In the genomic region with DNA sequence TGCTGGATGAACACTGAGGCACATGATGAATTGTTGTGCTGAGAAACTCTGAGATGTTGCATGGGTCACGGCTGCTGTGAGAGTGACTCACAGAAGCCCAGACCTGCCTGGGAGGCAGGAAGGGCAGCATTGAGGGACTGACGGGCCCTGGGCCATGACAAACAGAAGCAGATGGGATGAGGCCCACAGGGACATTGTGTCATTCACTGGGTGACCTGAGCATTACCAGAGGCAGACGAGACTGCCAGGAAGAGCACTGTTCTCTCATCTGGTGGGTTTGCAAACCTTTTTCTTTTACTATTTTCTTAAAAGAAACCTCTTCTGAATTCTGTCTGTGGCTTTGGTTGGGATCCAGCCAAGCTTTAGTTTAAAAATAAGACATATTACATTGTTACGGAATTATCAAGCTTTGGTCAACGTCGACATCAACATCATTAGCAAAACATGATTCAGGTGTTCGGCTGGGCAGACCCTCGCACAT, we compare ENCODE assay signal across 9 cellular contexts.
DNase-seq lines count a peak whose midpoint lies in the region; ATAC-seq and TF ChIP-seq lines count a peak whose summit lies in the region.
"Had no signal": no experiment of that assay in that cellular context is flagged by ENCODE, and none has a peak within 500 bp of the region (broad histone marks: within the 10 kb centered on the region; RNA-seq: fewer than 3 reads in every experiment).

No MANE protein-coding gene starts in this region.

- H3K18ac ChIP-seq in neuronal stem cell (ENCODE audit: low read length): no peak overlapping the region

- TF ChIP-seq POLR2A in uterus (IDR thresholded peaks at IDR 0.05) (no peak), lower leg skin (IDR thresholded peaks at IDR 0.05) (no peak)

- H3K9ac ChIP-seq in fibroblast of lung (ENCODE audit: insufficient read depth, low read length): no peak overlapping the region
- no peak overlapping the region for H3K9ac ChIP-seq in neuronal stem cell (ENCODE audit: low read depth, low read length, poor library complexity)

- H4K8ac ChIP-seq in neuronal stem cell (ENCODE audit: low read depth, low read length): no peak overlapping the region

- no peaks in the 10 kb centered on the region for H3K79me2 ChIP-seq in fibroblast of lung (ENCODE audit: control insufficient read depth, insufficient read depth, low read length)

- no peak overlapping the region for H3K4ac ChIP-seq in neuronal stem cell (ENCODE audit: low read length)

- H2AFZ ChIP-seq in fibroblast of lung (ENCODE audit: low read length): no peak overlapping the region
- H2AFZ ChIP-seq in neuronal stem cell (ENCODE audit: low read length): peak overlapping the region; percentile 1

- no peak overlapping the region for H2BK120ac ChIP-seq in neuronal stem cell (ENCODE audit: low read depth, low read length)

- H3K4me2 ChIP-seq in fibroblast of lung (ENCODE audit: extremely low read depth, insufficient read depth, low read length) (peak overlapping the region; percentile 23), neuronal stem cell (ENCODE audit: insufficient read depth, low read length, poor library complexity, severe bottlenecking) (no peak overlapping the region)

- ATAC-seq in HG03196 (IDR thresholded peaks at IDR 0.05; ENCODE audit: unreplicated experiment) (no peak), GM19324 (IDR thresholded peaks at IDR 0.05; ENCODE audit: low FRiP score, unreplicated experiment) (no peak)

- H2BK15ac ChIP-seq in neuronal stem cell (ENCODE audit: low read length): no peak overlapping the region

- H3K79me1 ChIP-seq in neuronal stem cell (ENCODE audit: low read depth, low read length): no peaks in the 10 kb centered on the region

- H3K9me3 ChIP-seq in fibroblast of lung (ENCODE audit: control insufficient read depth, insufficient read depth, low read depth, low read length): no peaks in the 10 kb centered on the region
- no peaks in the 10 kb centered on the region for H3K9me3 ChIP-seq in neuronal stem cell (replicated peaks in 1 of 2; ENCODE audit: control insufficient read depth in 2 of 2, insufficient read depth in 1 of 2, low read depth in 1 of 2, low read length in 2 of 2)
- no peaks in the 10 kb centered on the region for H3K9me3 ChIP-seq in uterus

- H3K4me1 ChIP-seq in fibroblast of lung (ENCODE audit: control insufficient read depth, extremely low read depth, insufficient read depth, low read length) (peaks cover 7% of the 10 kb centered on the region), neuronal stem cell (ENCODE audit: control insufficient read depth in 2 of 2, insufficient read depth in 1 of 2, low read depth in 1 of 2, low read length in 2 of 2) (peaks cover 0 to 7% of the 10 kb centered on the region in 2 donors), uterus (no peaks in the 10 kb centered on the region)

- DNase-seq in Daoy (ENCODE audit: low read depth) (peak; percentile 98), fibroblast of lung (ENCODE audit: low read depth in 2 of 2) (peak; percentile 82 to 99), neuronal stem cell (ENCODE audit: low spot score) (no peak), uterus (no peak), lower leg skin (ENCODE audit: low spot score in 2 of 2) (no peak)
- DNase-seq: activated T-cell treated with anti-CD3 and anti-CD28 coated beads, Interleukin-2, amount 50 U/mL, for 1 hour had no signal

- no peak overlapping the region for H3K27ac ChIP-seq in fibroblast of lung (ENCODE audit: insufficient read depth, low read length)
- H3K27ac ChIP-seq in neuronal stem cell (replicated peaks; ENCODE audit: low read length): no peak overlapping the region
- H3K27ac ChIP-seq in uterus: no peak overlapping the region

- no peaks in the 10 kb centered on the region for H3K36me3 ChIP-seq in fibroblast of lung (ENCODE audit: control insufficient read depth, insufficient read depth, low read length)
- no peaks in the 10 kb centered on the region for H3K36me3 ChIP-seq in neuronal stem cell (replicated peaks in 1 of 2; ENCODE audit: control insufficient read depth in 2 of 2, insufficient read depth in 2 of 2, low read length in 2 of 2)
- H3K36me3 ChIP-seq in uterus: no peaks in the 10 kb centered on the region

- no peak overlapping the region for H2AK5ac ChIP-seq in neuronal stem cell (ENCODE audit: low read depth, low read length)

- H2BK5ac ChIP-seq in neuronal stem cell (ENCODE audit: low read length): no peak overlapping the region

- no peak overlapping the region for H3K14ac ChIP-seq in neuronal stem cell (ENCODE audit: low read length)

- no peak overlapping the region for H2BK12ac ChIP-seq in neuronal stem cell (ENCODE audit: low read length)

- H3K23ac ChIP-seq in neuronal stem cell (ENCODE audit: low read depth, low read length, poor library complexity): no peak overlapping the region

- H3K4me3 ChIP-seq in fibroblast of lung (replicated peaks in 1 of 4; ENCODE audit: control extremely low read depth in 1 of 4, insufficient read depth in 1 of 4, low read depth in 3 of 4, low read length in 4 of 4) (no peak overlapping the region), neuronal stem cell (ENCODE audit: low read length in 2 of 2) (no peak overlapping the region), uterus (no peak overlapping the region), lower leg skin (ENCODE audit: low read depth, poor library complexity, severe bottlenecking) (no peak overlapping the region)

- peaks cover 7% of the 10 kb centered on the region for H3K27me3 ChIP-seq in fibroblast of lung (ENCODE audit: control insufficient read depth, insufficient read depth, low read length)
- peaks cover 0 to 25% (median 0%) of the 10 kb centered on the region in 3 experiments for H3K27me3 ChIP-seq in neuronal stem cell (ENCODE audit: control insufficient read depth in 3 of 3, insufficient read depth in 3 of 3, low read depth in 1 of 3, low read length in 3 of 3)
- no peaks in the 10 kb centered on the region for H3K27me3 ChIP-seq in uterus

- WGBS in neuronal stem cell (ENCODE audit: extremely low coverage in 2 of 2, insufficient read length in 2 of 2, insufficient replicate concordance in 1 of 2), 2 donors: no CpG with 5 or more reads among the region's 8 CpGs
- 54 to 68% methylated on average over 8 of the region's 8 CpGs for WGBS in lower leg skin, 2 donors

- intact Hi-C loops in uterus (cut with DNase I; ENCODE audit: low total_unique reads) (no loop called here), lower leg skin (cut with DNase I; ENCODE audit: low total_unique reads) (no loop called here)

- no peak for TF ChIP-seq CTCF in fibroblast of lung (conservative IDR thresholded peaks at IDR 0.05 in 1 of 2, IDR thresholded peaks at IDR 0.05 in 1 of 2; ENCODE audit: low read depth in 1 of 2, low read length in 2 of 2)
- no peak for TF ChIP-seq CTCF in uterus (IDR thresholded peaks at IDR 0.05)
- TF ChIP-seq CTCF in lower leg skin (IDR thresholded peaks at IDR 0.05): no peak

- H4K91ac ChIP-seq in neuronal stem cell (ENCODE audit: low read depth, low read length, poor library complexity): no peak overlapping the region

- no peaks in the 10 kb centered on the region for H4K20me1 ChIP-seq in fibroblast of lung (ENCODE audit: control insufficient read depth, extremely low read depth, insufficient read depth, low read length)

TF ChIP-seq in PFSK-1, 5 proteins besides CTCF, POLR2A, EP300 and RAD21:
- no peak; the same call in 1 of the 2 replicates for TF ChIP-seq SIN3A (IDR thresholded peaks at IDR 0.05; ENCODE audit: borderline replicate concordance, insufficient read depth, low read length)
- no peak for TF ChIP-seq POLR2AphosphoS5 (IDR thresholded peaks at IDR 0.05; ENCODE audit: low read depth, low read length)
- TF ChIP-seq, protein P1, sequence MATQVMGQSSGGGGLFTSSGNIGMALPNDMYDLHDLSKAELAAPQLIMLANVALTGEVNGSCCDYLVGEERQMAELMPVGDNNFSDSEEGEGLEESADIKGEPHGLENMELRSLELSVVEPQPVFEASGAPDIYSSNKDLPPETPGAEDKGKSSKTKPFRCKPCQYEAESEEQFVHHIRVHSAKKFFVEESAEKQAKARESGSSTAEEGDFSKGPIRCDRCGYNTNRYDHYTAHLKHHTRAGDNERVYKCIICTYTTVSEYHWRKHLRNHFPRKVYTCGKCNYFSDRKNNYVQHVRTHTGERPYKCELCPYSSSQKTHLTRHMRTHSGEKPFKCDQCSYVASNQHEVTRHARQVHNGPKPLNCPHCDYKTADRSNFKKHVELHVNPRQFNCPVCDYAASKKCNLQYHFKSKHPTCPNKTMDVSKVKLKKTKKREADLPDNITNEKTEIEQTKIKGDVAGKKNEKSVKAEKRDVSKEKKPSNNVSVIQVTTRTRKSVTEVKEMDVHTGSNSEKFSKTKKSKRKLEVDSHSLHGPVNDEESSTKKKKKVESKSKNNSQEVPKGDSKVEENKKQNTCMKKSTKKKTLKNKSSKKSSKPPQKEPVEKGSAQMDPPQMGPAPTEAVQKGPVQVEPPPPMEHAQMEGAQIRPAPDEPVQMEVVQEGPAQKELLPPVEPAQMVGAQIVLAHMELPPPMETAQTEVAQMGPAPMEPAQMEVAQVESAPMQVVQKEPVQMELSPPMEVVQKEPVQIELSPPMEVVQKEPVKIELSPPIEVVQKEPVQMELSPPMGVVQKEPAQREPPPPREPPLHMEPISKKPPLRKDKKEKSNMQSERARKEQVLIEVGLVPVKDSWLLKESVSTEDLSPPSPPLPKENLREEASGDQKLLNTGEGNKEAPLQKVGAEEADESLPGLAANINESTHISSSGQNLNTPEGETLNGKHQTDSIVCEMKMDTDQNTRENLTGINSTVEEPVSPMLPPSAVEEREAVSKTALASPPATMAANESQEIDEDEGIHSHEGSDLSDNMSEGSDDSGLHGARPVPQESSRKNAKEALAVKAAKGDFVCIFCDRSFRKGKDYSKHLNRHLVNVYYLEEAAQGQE (IDR thresholded peaks at IDR 0.05; ENCODE audit: insufficient read depth in 1 of 2, low read depth in 2 of 2, low read length in 2 of 2): 0 out of 4 replicates have a peak, but pooled peaks of 1 of the 2 experiments have one; percentile 23
- peak; percentile 80 for TF ChIP-seq FOXP2 (optimal IDR thresholded peaks at IDR 0.05; ENCODE audit: borderline replicate concordance, extremely low read depth, extremely low read length, insufficient read depth)
- peak; percentile 23; the same call in 1 of the 2 replicates for TF ChIP-seq TAF1 (IDR thresholded peaks at IDR 0.05; ENCODE audit: borderline replicate concordance, insufficient read depth, low read length)

Comparison
In these comparisons a context has a peak if more than half of its experiments do, and no peak if none do; other contexts are left out.
1. DNase-seq: peak in Daoy (single experiment) and fibroblast of lung (2 of 2); none in neuronal stem cell (single experiment), uterus (0 of 2) and lower leg skin (0 of 2).